In the genomic region with DNA sequence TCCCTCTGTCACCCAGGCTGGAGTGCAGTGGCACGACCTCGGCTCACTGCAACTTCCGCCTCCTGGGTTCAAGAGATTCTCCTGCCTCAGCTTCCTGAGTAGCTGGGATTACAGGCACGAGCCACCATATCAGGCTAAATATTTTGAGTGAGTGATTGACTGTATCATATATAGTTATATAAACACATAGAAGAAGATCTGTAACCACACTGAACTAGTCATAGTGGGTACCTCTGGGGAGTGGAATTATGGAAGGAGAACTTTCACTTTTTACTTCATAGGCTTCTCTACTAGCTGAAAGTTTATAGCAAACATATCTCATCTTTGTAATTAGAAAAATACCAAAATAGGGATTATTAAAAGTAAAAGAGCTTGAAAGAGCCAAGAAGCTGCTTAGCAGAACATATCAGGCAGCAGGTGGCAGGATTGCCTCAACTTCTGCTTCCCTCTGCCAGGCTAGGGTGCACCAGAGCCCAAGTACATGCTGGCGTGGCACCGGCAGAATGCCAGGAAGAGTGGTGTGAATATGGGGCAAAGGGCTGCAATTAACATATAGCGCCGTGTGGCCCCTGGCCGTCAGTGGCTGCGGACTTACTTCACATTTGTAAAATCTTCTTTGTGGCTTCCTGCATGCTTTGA, we compare ENCODE assay signal across 8 cellular contexts. TPM values are rescaled to one million over a fixed set of nuclear protein-coding genes. Genes with fewer than 3 reads are reported as not detected.
DNase-seq lines count a peak whose midpoint lies in the region; ATAC-seq lines count a peak whose summit lies in the region.

No MANE protein-coding gene starts in this region.

- intact Hi-C loops in left cardiac atrium (cut with DNase I), result loop anchor here in 1 of 2 donors (10.0 kb wide), 1 partner anchor 316 kb away; no protein-coding TSS in a partner anchor

- DNase-seq in activated T-cell treated with anti-CD3 and anti-CD28 coated beads for 1 hour (ENCODE audit: low read depth) (peak; percentile 26), activated T-cell treated with anti-CD3 and anti-CD28 coated beads for 4 hours (no peak), NOMO-1 treated with dmso at 0.1 percent for 144 hours (lab: John Stamatoyannopoulos, UW; ENCODE audit: unreplicated experiment) (peak; percentile 19), left cardiac atrium (peak; percentile 26), NCI-H446 treated with DMSO at 0.1 percent for 48 hours (lab: John Stamatoyannopoulos, UW) (no peak)
- peak; percentile 50 for DNase-seq in activated effector memory CD4-positive, alpha-beta T cell treated with Interleukin-2 at 50 U/mL for 16 hours
- peak in 2 of 3 experiments; percentile 27 to 42 for DNase-seq in stimulated activated CD4-positive, alpha-beta T cell treated with anti-CD3 and anti-CD28 coated beads, TNF-alpha, amount 100 ng/mL, for 4 hours (ENCODE audit: low read depth in 3 of 3)

- peak; percentile 33 to 74 for ATAC-seq in left cardiac atrium
- no peak for ATAC-seq in HG03342 (IDR thresholded peaks at IDR 0.05; ENCODE audit: unreplicated experiment)

RNA-seq across cellular contexts. Expression of gene CD40LG, which starts 39.5 kb away (rescaled TPM):
- total RNA-seq in left cardiac atrium, result under 1 TPM in 1 of 2 donors, not detected in 1; 0.41 TPM

Comparison
In these comparisons a context has a peak if more than half of its experiments do, and no peak if none do; other contexts are left out.
1. DNase-seq: peak in activated T-cell treated with anti-CD3 and anti-CD28 coated beads for 1 hour (single experiment), NOMO-1 treated with dmso at 0.1 percent for 144 hours (single experiment), activated effector memory CD4-positive, alpha-beta T cell treated with Interleukin-2 at 50 U/mL for 16 hours (single experiment), left cardiac atrium (single experiment) and stimulated activated CD4-positive, alpha-beta T cell treated with anti-CD3 and anti-CD28 coated beads, TNF-alpha, amount 100 ng/mL, for 4 hours (2 of 3); none in activated T-cell treated with anti-CD3 and anti-CD28 coated beads for 4 hours (single experiment) and NCI-H446 treated with DMSO at 0.1 percent for 48 hours (single experiment).